Comparison of ENCODE assay signal across 11 cellular contexts in the genomic region with DNA sequence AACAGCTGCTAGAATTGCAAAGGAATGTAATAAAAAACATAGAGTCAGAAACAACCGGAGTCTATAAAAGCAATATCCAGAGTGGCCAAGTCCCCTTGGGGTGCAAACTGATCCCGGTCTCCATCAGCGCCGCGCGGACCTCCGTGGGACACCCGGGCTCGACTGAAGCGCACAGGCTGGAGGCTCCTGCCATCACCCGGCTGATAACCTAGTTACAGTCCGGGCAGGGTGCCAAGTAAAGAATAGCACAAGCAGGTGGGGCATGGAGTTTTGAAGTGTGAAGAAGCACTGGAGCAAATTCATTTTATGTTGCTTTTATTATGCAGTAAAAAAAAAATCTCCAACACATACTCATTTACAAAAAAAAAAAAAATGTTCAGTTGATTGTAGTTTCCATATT.
DNase-seq lines count a peak whose midpoint lies in the region; ATAC-seq and TF ChIP-seq lines count a peak whose summit lies in the region.
"Had no signal": no experiment of that assay in that cellular context is flagged by ENCODE, and none has a peak within 500 bp of the region (broad histone marks: within the 10 kb centered on the region; RNA-seq: fewer than 3 reads in every experiment).

No MANE protein-coding gene starts in this region.

- H3K23me2 ChIP-seq in H9 (ENCODE audit: insufficient read length, low read depth, low read length, poor library complexity, severe bottlenecking), result no peaks in the 10 kb centered on the region

- H3K27me3 ChIP-seq in H9 (ENCODE audit: insufficient read depth, low read length), result no peaks in the 10 kb centered on the region; the same call in none of the 2 replicates

- no peak overlapping the region for H2BK15ac ChIP-seq in H9 (ENCODE audit: low read depth, low read length)

- no peaks in the 10 kb centered on the region for H4K20me1 ChIP-seq in H9 (ENCODE audit: control insufficient read depth, insufficient read depth, insufficient read length)

- peaks cover 3 to 6% of the 10 kb centered on the region in 2 experiments; a peak in 3 of 4 replicates for H3K4me1 Mint-ChIP-seq in H9

- no peak overlapping the region for H2BK120ac ChIP-seq in H9 (ENCODE audit: low read depth, low read length, poor library complexity, severe bottlenecking)

- H4K91ac ChIP-seq in H9 (ENCODE audit: insufficient read length, low read depth, low read length), result no peak overlapping the region

- no peak overlapping the region for H2BK12ac ChIP-seq in H9 (ENCODE audit: insufficient read length, low read depth, low read length)

- H3K18ac ChIP-seq in H9 (ENCODE audit: insufficient read length, low read depth, low read length), result no peak overlapping the region

- no peak overlapping the region for H2BK5ac ChIP-seq in H9 (ENCODE audit: insufficient read length, low read length)

- H3K14ac ChIP-seq in H9 (ENCODE audit: insufficient read depth, low read length), result no peak overlapping the region

- H3K4ac ChIP-seq in H9 (ENCODE audit: low read depth, low read length), result no peak overlapping the region

- H3K9me3 Mint-ChIP-seq in H9, result no peaks in the 10 kb centered on the region

- H3K27ac Mint-ChIP-seq in H9, result no peak overlapping the region

- no peak overlapping the region for H4K8ac ChIP-seq in H9 (replicated peaks; ENCODE audit: insufficient read length, low read depth, low read length)

- no peaks in the 10 kb centered on the region for H3K36me3 Mint-ChIP-seq in H9 (ENCODE audit: insufficient read depth in 1 of 3, low read depth in 3 of 3)

- no peak overlapping the region for H3K27ac ChIP-seq in H9 (ENCODE audit: insufficient read length, low read depth, low read length)
- H3K27ac ChIP-seq: esophagus squamous epithelium had no signal

- no peak overlapping the region for H3K9ac ChIP-seq in H9 (ENCODE audit: extremely low read depth, insufficient read length, low read length)

- no peak overlapping the region for H3K4me3 Mint-ChIP-seq in H9

- no peak overlapping the region for H2BK20ac ChIP-seq in H9 (ENCODE audit: low read depth, low read length, poor library complexity, severe bottlenecking)

- no peaks in the 10 kb centered on the region for H3K4me1 ChIP-seq in H9 (ENCODE audit: insufficient read depth, low read length)
- H3K4me1 ChIP-seq: HAP-1 had no signal

- no peak overlapping the region for H3K56ac ChIP-seq in H9 (ENCODE audit: insufficient read length, low read depth, low read length)

- no peak for ATAC-seq in activated CD4-positive, CD25-positive, alpha-beta regulatory T cell treated with anti-CD3 and anti-CD28 coated beads, Interleukin-2, amount 50 U/mL, for 24 hours

- no peak overlapping the region for H3K4me2 ChIP-seq in H9 (ENCODE audit: insufficient read depth, insufficient read length, low read length)

- H4K5ac ChIP-seq in H9 (ENCODE audit: insufficient read length, low read depth, low read length), result no peak overlapping the region

- H2AFZ ChIP-seq in H9 (ENCODE audit: low read length), result no peak overlapping the region

- H3K9me3 ChIP-seq in H9 (ENCODE audit: control insufficient read depth, low read depth, low read length), result no peaks in the 10 kb centered on the region
- H3K9me3 ChIP-seq: esophagus squamous epithelium, HAP-1 had no signal

- H3K79me1 ChIP-seq in H9 (ENCODE audit: insufficient read depth, low read depth, low read length, poor library complexity, severe bottlenecking), result no peaks in the 10 kb centered on the region

- no CpG with 5 or more reads among the region's 12 CpGs for WGBS in H9 (ENCODE audit: extremely low coverage, insufficient read length, low lambda C conversion rate)

- no peak for TF ChIP-seq CTCF in H9 (conservative IDR thresholded peaks at IDR 0.05)

- no peak overlapping the region for H3T11ph ChIP-seq in H9 (ENCODE audit: low read length)

- DNase-seq in COR-L47 (lab: John Stamatoyannopoulos, UW), result peak; percentile 83
- DNase-seq in NCI-H1417 treated with DMSO at 0.1 percent for 48 hours (lab: John Stamatoyannopoulos, UW), result peak; percentile 46
- DNase-seq in RPMI7951 (ENCODE audit: low read depth), result peak; percentile 20
- peak; percentile 7 for DNase-seq in iris pigment epithelial cell (ENCODE audit: low read depth)
- no peak for DNase-seq in activated CD8-positive, alpha-beta memory T cell treated with anti-CD3 and anti-CD28 coated beads for 24 hours
- DNase-seq in OCI-M1 (lab: John Stamatoyannopoulos, UW), result no peak
- no peak for DNase-seq in H9
- DNase-seq: AML-193, esophagus squamous epithelium had no signal

- H3K79me2 ChIP-seq in H9 (ENCODE audit: insufficient read depth, low read length), result no peaks in the 10 kb centered on the region

- no peak overlapping the region for H2AK5ac ChIP-seq in H9 (ENCODE audit: insufficient read length, low read length)

- H3K27me3 Mint-ChIP-seq in H9 (ENCODE audit: low read depth), result peaks cover 39% of the 10 kb centered on the region

- no peak overlapping the region for H3K23ac ChIP-seq in H9 (ENCODE audit: insufficient read length, low read depth, low read length)

Comparison
In these comparisons a context has a peak if more than half of its experiments do, and no peak if none do; other contexts are left out.
1. DNase-seq: peak in COR-L47 (single experiment), NCI-H1417 treated with DMSO at 0.1 percent for 48 hours (single experiment), RPMI7951 (single experiment) and iris pigment epithelial cell (single experiment); none in activated CD8-positive, alpha-beta memory T cell treated with anti-CD3 and anti-CD28 coated beads for 24 hours (single experiment), OCI-M1 (single experiment) and H9 (single experiment).